Comparison of ENCODE assay signal across 14 cellular contexts in genomic region chr1:233607252-233608119, GRCh38. TPM values are rescaled to one million over a fixed set of nuclear protein-coding genes. Genes with fewer than 3 reads are reported as not detected.
DNase-seq lines count a peak whose midpoint lies in the region; ATAC-seq, FAIRE-seq and TF ChIP-seq lines count a peak whose summit lies in the region.
"Had no signal": no experiment of that assay in that cellular context is flagged by ENCODE, and none has a peak within 500 bp of the region (broad histone marks: within the 10 kb centered on the region; RNA-seq: fewer than 3 reads in every experiment).

No MANE protein-coding gene starts in this region.

- H3K4me3 ChIP-seq in MM.1S (ENCODE audit: low read length) = no peak overlapping the region
- H3K4me3 ChIP-seq in keratinocyte (ENCODE audit: control insufficient read depth in 2 of 3, extremely low read depth in 1 of 3, insufficient read depth in 2 of 3, low read depth in 1 of 3, low read length in 3 of 3) = no peak overlapping the region
- H3K4me3 ChIP-seq in heart left ventricle = no peak overlapping the region
- no peak overlapping the region for H3K4me3 ChIP-seq in testis
- H3K4me3 ChIP-seq: SK-N-MC had no signal

- H3K9me1 ChIP-seq in keratinocyte (ENCODE audit: control insufficient read depth, extremely low read depth, insufficient read depth, low read length) = no peaks in the 10 kb centered on the region

- H3K4me2 ChIP-seq in MM.1S (ENCODE audit: low read depth, low read length) (peak overlapping the region; percentile 34), keratinocyte (ENCODE audit: control insufficient read depth, extremely low read depth, insufficient read depth, low read depth, low read length) (peak overlapping the region; percentile 22)

- H3K4me1 ChIP-seq in MM.1S (ENCODE audit: low read length) (peaks cover 15% of the 10 kb centered on the region), keratinocyte (ENCODE audit: control insufficient read depth, extremely low read depth, insufficient read depth, low read length) (peaks cover 13% of the 10 kb centered on the region), heart left ventricle (no peaks in the 10 kb centered on the region), testis (no peaks in the 10 kb centered on the region)

- H3K27ac ChIP-seq in MM.1S (ENCODE audit: low read length) = peak overlapping the region; percentile 20; the same call in 1 of the 2 replicates
- H3K27ac ChIP-seq in keratinocyte (ENCODE audit: control insufficient read depth, insufficient read depth, low read length) = peak overlapping the region; percentile 15
- H3K27ac ChIP-seq in heart left ventricle = no peak overlapping the region
- no peak overlapping the region for H3K27ac ChIP-seq in testis
- H3K27ac ChIP-seq: SK-N-MC had no signal

- H3K9me3 ChIP-seq in MM.1S (replicated peaks; ENCODE audit: insufficient read depth, low read length) (no peaks in the 10 kb centered on the region), keratinocyte (ENCODE audit: control insufficient read depth, low read depth, low read length) (no peaks in the 10 kb centered on the region), heart left ventricle (peaks cover 0 to 8% (median 0%) of the 10 kb centered on the region in 12 donors), testis (no peaks in the 10 kb centered on the region)

- TF ChIP-seq CTCF in MM.1S (IDR thresholded peaks at IDR 0.05; ENCODE audit: low read length) = peak; percentile 23; the same call in 1 of the 2 replicates
- no peak for TF ChIP-seq CTCF in keratinocyte (optimal IDR thresholded peaks at IDR 0.05 in 1 of 3, IDR thresholded peaks at IDR 0.05 in 1 of 3, conservative IDR thresholded peaks at IDR 0.05 in 1 of 3; ENCODE audit: extremely low read depth in 1 of 3, insufficient read depth in 2 of 3, low read length in 3 of 3)
- TF ChIP-seq CTCF in heart left ventricle (IDR thresholded peaks at IDR 0.05) = no peak
- TF ChIP-seq CTCF in testis (IDR thresholded peaks at IDR 0.05) = no peak

- no peaks in the 10 kb centered on the region for H3K36me3 ChIP-seq in MM.1S (replicated peaks; ENCODE audit: insufficient read depth, low read length)
- no peaks in the 10 kb centered on the region for H3K36me3 ChIP-seq in keratinocyte (ENCODE audit: control insufficient read depth in 2 of 2, extremely low read depth in 1 of 2, insufficient read depth in 2 of 2, low read length in 2 of 2)
- no peaks in the 10 kb centered on the region for H3K36me3 ChIP-seq in heart left ventricle
- no peaks in the 10 kb centered on the region for H3K36me3 ChIP-seq in testis (ENCODE audit: low read depth, missing control alignments)

- H3K9me2 ChIP-seq in MM.1S (replicated peaks; ENCODE audit: insufficient read depth, low read length) = no peaks in the 10 kb centered on the region

- DNase-seq in MM.1S = peak; percentile 90
- no peak for DNase-seq in keratinocyte (ENCODE audit: low read depth, low spot score)
- no peak for DNase-seq in heart left ventricle
- no peak for DNase-seq in posterior cingulate gyrus
- no peak for DNase-seq in NCI-H2227 treated with DMSO at 0.1 percent for 48 hours (lab: John Stamatoyannopoulos, UW)
- no peak for DNase-seq in testis
- DNase-seq: activated CD4-positive, alpha-beta T cell treated with anti-CD3 and anti-CD28 coated beads, Interleukin-2, amount 50 U/mL, for 1 hour; CD4-positive, CD25-positive, alpha-beta regulatory T cell; glutamatergic neuron; KBM-7 had no signal

- dilution Hi-C loops in keratinocyte (cut with MboI; ENCODE audit: extremely low pct_ligation_motif_present, low sequenced_read_pairs) = no loop called here

- intact Hi-C loops in heart left ventricle (cut with DNase I) (no loop called here), posterior cingulate gyrus (cut with DNase I) (no loop called here), testis (cut with DNase I; ENCODE audit: low total_unique reads) (no loop called here)

- H3K79me2 ChIP-seq in MM.1S (ENCODE audit: low read length) (no peaks in the 10 kb centered on the region), keratinocyte (ENCODE audit: control insufficient read depth, insufficient read depth, low read length) (no peaks in the 10 kb centered on the region)

- H3F3A ChIP-seq in MM.1S (ENCODE audit: insufficient read depth, low read length) = peaks cover 8% of the 10 kb centered on the region; the same call in 1 of the 2 replicates

- FAIRE-seq in keratinocyte (lab: Jason Lieb, UNC) = peak; percentile 87

- no peak for TF ChIP-seq POLR2A in heart left ventricle (IDR thresholded peaks at IDR 0.05)
- no peak for TF ChIP-seq POLR2A in testis (IDR thresholded peaks at IDR 0.05)

- no peak overlapping the region for H3K9ac ChIP-seq in MM.1S (ENCODE audit: low read length)
- no peak overlapping the region for H3K9ac ChIP-seq in keratinocyte (ENCODE audit: control insufficient read depth, extremely low read depth, insufficient read depth, low read length)

- H4K20me1 ChIP-seq in MM.1S (ENCODE audit: insufficient read depth, low read length) (no peaks in the 10 kb centered on the region), keratinocyte (ENCODE audit: control insufficient read depth, extremely low read depth, insufficient read depth, low read length) (no peaks in the 10 kb centered on the region)

- H2AFZ ChIP-seq in MM.1S (ENCODE audit: low read length) (peak overlapping the region; percentile 40), keratinocyte (ENCODE audit: control insufficient read depth, low read length) (peak overlapping the region; percentile 0)

- WGBS in heart left ventricle, 4 donors = 59 to 76% (median 68%) methylated on average over 8 of the region's 8 CpGs
- WGBS in testis, 2 donors = 52 to 73% methylated on average over 8 of the region's 8 CpGs

- H3K27me3 ChIP-seq in MM.1S (replicated peaks; ENCODE audit: insufficient read depth, low read length) (no peaks in the 10 kb centered on the region), keratinocyte (ENCODE audit: control insufficient read depth, extremely low read depth, insufficient read depth, low read length) (no peaks in the 10 kb centered on the region), heart left ventricle (peaks cover 0 to 8% (median 0%) of the 10 kb centered on the region in 9 donors), testis (no peaks in the 10 kb centered on the region)

- ATAC-seq in GM18519 (IDR thresholded peaks at IDR 0.05; ENCODE audit: low FRiP score, unreplicated experiment) (peak; percentile 45), GM21619 (IDR thresholded peaks at IDR 0.05; ENCODE audit: unreplicated experiment) (peak; percentile 69), heart left ventricle (no peak)
- ATAC-seq: activated naive CD4-positive, alpha-beta T cell treated with anti-CD3 and anti-CD28 coated beads, Interleukin-2, amount 50 U/mL, for 72 hours had no signal

RNA-seq across cellular contexts. Expression of gene KCNK1, which starts 6.4 kb away (rescaled TPM):
- polyA plus RNA-seq in keratinocyte (14.0 to 17.5 TPM (median 17.3 TPM) in 3 replicates), heart left ventricle (10 to 100 TPM in 1 of 2 donors, 1 to 10 TPM in 1; 6.0 to 11.9 TPM), testis (ENCODE audit: insufficient read depth, low read depth, low replicate concordance) (3.9 TPM)
- polyA plus RNA-seq in keratinocyte (2011; ENCODE audit: low read depth) = 17.5 TPM
- polyA plus RNA-seq in keratinocyte (2011; cell fraction: cytosol; rRNA removed) = 10.4 and 15.3 TPM in 2 replicates
- 23.6 and 28.3 TPM in 2 replicates for polyA plus RNA-seq in keratinocyte (2011; cell fraction: nucleus; rRNA removed)
- polyA plus RNA-seq in keratinocyte (2012; ENCODE audit: low replicate concordance) = 11.5 and 43.7 TPM in 2 replicates
- polyA minus RNA-seq in keratinocyte = 26.4 to 41.8 TPM (median 35.9 TPM) in 3 replicates
- 31.1 TPM for polyA minus RNA-seq in keratinocyte (2011; cell fraction: cytosol; rRNA and poly(A)+ RNA removed)
- polyA minus RNA-seq in keratinocyte (2011; cell fraction: nucleus; rRNA and poly(A)+ RNA removed) = 16.2 and 21.3 TPM in 2 replicates
- total RNA-seq in heart left ventricle (10 to 100 TPM in 5 of 9 donors, 1 to 10 TPM in 4; 5.9 to 28.3 (median 10.5) TPM), testis (1 to 10 TPM; 1.8 to 2.0 TPM)

Comparison
In these comparisons a context has a peak if more than half of its experiments do, and no peak if none do; other contexts are left out.
1. ATAC-seq: peak in GM18519 (single experiment) and GM21619 (single experiment); none in heart left ventricle (0 of 4).
2. H3K27ac ChIP-seq: peak in MM.1S (single experiment) and keratinocyte (single experiment); none in heart left ventricle (0 of 12) and testis (0 of 2).